ENCODE assay signal across 8 cellular contexts in the genomic region with DNA sequence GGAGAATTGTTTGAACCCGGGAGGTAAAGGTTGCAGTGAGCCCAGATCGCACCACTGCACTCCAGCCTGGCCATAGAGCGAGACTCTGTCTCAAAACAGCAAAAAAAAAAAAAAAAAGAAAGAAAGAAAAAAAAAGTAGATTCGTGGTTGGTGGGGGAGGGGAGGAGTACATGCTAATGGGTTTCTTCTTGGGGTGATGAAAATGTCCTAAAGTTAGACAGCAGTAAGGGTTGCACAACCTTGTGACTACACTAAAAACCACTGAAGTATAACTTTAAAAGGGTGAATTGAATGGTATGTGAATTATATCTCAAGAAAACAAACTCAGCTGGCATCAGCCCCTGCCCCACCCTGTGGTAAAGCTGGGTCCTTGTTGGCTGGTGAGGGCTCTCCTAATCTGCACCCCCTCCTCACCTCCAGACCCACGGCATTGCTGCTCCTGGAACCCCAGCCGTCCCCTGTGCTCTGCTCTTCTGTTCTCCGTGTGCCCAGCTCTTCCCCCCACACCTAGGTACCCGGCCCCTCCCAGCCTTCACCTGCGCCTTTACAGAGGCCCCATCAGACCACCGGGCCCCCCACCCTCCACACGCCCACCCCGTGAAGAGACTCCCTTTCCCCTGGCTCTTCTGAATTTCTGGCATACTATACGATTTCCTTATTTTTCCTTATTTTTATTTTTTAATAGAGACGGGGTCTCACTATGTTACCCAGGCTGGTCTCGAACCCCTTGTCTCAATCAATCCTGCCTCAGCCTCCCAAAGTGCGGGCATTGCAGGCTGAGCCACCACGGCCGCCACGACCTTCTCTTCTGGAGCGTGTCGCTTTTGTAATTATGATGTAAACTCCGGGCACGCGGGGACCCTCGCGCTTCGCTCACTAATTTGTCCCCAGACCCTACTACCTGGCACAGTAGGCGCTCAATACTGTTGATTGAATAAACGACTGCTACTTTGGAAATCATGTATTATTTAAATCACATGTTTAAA. TPM values are rescaled to one million over a fixed set of nuclear protein-coding genes. Genes with fewer than 3 reads are reported as not detected.
A peak's percentile ranks its signal among the peaks of the same experiment; 100 is the strongest.
DNase-seq lines count a peak whose midpoint lies in the region; ATAC-seq and TF ChIP-seq lines count a peak whose summit lies in the region.

No MANE protein-coding gene starts in this region.

- WGBS in heart right ventricle, 2 donors, result 67 to 69% methylated on average over 29 of the region's 29 CpGs
- 84% methylated on average over 29 of the region's 29 CpGs for WGBS in smooth muscle cell (ENCODE audit: low lambda C conversion rate)

- H3K36me3 ChIP-seq in HUES6 (ENCODE audit: control insufficient read depth, insufficient read depth, low read length), result peaks cover 25% of the 10 kb centered on the region
- H3K36me3 ChIP-seq in heart right ventricle, result peaks cover 0 to 26% (median 7%) of the 10 kb centered on the region in 9 donors
- H3K36me3 ChIP-seq in smooth muscle cell (ENCODE audit: low read depth), result no peaks in the 10 kb centered on the region

- ATAC-seq in heart right ventricle (no peak), HG02938 (IDR thresholded peaks at IDR 0.05; ENCODE audit: unreplicated experiment) (no peak), HG02852 (IDR thresholded peaks at IDR 0.05; ENCODE audit: unreplicated experiment) (no peak)

- peaks cover 28% of the 10 kb centered on the region for H4K20me1 ChIP-seq in smooth muscle cell (ENCODE audit: low read depth)

- H3K4me3 ChIP-seq in HUES6 (ENCODE audit: low read depth, low read length) (peak overlapping the region; percentile 95), heart right ventricle (peak overlapping the region; percentile 62 to 96 (median 94)), smooth muscle cell (peak overlapping the region; percentile 93)

- peaks cover 20% of the 10 kb centered on the region for H3K79me2 ChIP-seq in smooth muscle cell (ENCODE audit: low read depth)

- H3K4me1 ChIP-seq in HUES6 (ENCODE audit: control insufficient read depth, insufficient read depth, low read length), result peaks cover 23% of the 10 kb centered on the region
- H3K4me1 ChIP-seq in heart right ventricle, result peaks cover 8 to 32% (median 23%) of the 10 kb centered on the region in 9 donors
- peaks cover 8% of the 10 kb centered on the region for H3K4me1 ChIP-seq in smooth muscle cell (ENCODE audit: low read depth)

- H2AFZ ChIP-seq in smooth muscle cell (ENCODE audit: low read depth), result no peak overlapping the region

- DNase-seq in heart right ventricle, result no peak
- no peak for DNase-seq in smooth muscle cell (lab: John Stamatoyannopoulos, UW; ENCODE audit: unreplicated experiment)
- DNase-seq in NCI-H2029 treated with DMSO at 0.1 percent for 48 hours (lab: John Stamatoyannopoulos, UW), result no peak
- no peak for DNase-seq in stimulated activated CD4-positive, alpha-beta T cell treated with anti-CD3 and anti-CD28 coated beads, Interleukin-15, amount 100 ng/mL, for 24 hours

- H3F3A ChIP-seq in smooth muscle cell (ENCODE audit: low read depth), result peaks cover 4% of the 10 kb centered on the region

- peak overlapping the region; percentile 88 for H3K4me2 ChIP-seq in smooth muscle cell

- H3K27ac ChIP-seq in HUES6 (ENCODE audit: low read depth, low read length) (no peak overlapping the region), VCaP (peak overlapping the region; percentile 94), heart right ventricle (peak overlapping the region in 8 of 10 donors; percentile 88 to 98 (median 94)), smooth muscle cell (ENCODE audit: low read depth) (peak overlapping the region; percentile 96)

- peak overlapping the region; percentile 100 for H3K9ac ChIP-seq in HUES6 (ENCODE audit: low read length)
- H3K9ac ChIP-seq in smooth muscle cell (ENCODE audit: low read depth), result peak overlapping the region; percentile 19

- intact Hi-C loops in heart right ventricle (cut with DNase I), result loop anchor here in 3 of 10 donors (2.0 to 5.0 kb wide), 2 partner anchors 70 to 515 kb away; partner anchors contain the start of gene PPFIA1 (in 2 of the 3)

- H3K9me3 ChIP-seq in HUES6 (ENCODE audit: control insufficient read depth, insufficient read depth, low read depth, low read length), result no peaks in the 10 kb centered on the region; the same call in 1 of the 2 replicates
- H3K9me3 ChIP-seq in heart right ventricle, result no peaks in the 10 kb centered on the region
- H3K9me3 ChIP-seq in smooth muscle cell (replicated peaks; ENCODE audit: low read depth), result no peaks in the 10 kb centered on the region

- TF ChIP-seq CTCF in VCaP (conservative IDR thresholded peaks at IDR 0.05), result no peak
- no peak for TF ChIP-seq CTCF in heart right ventricle (IDR thresholded peaks at IDR 0.05)
- no peak for TF ChIP-seq CTCF in smooth muscle cell (IDR thresholded peaks at IDR 0.05; ENCODE audit: borderline replicate concordance, insufficient read depth, poor library complexity, severe bottlenecking)

- H3K27me3 ChIP-seq in HUES6 (ENCODE audit: control insufficient read depth, insufficient read depth, low read length) (no peaks in the 10 kb centered on the region), heart right ventricle (no peaks in the 10 kb centered on the region), smooth muscle cell (ENCODE audit: low read depth) (no peaks in the 10 kb centered on the region)

RNA-seq across cellular contexts. Expression of gene FADD, which starts 0.9 kb away (rescaled TPM):
- 10 to 100 TPM in 4 of 10 donors, 1 to 10 TPM in 6; 6.7 to 12.7 (median 9.0) TPM for total RNA-seq in heart right ventricle
- polyA plus RNA-seq in heart right ventricle, result 10 to 100 TPM in 1 of 2 donors, 1 to 10 TPM in 1; 4.8 to 16.9 TPM
- total RNA-seq in smooth muscle cell, result 18.6 and 22.2 TPM in 2 replicates
- 38.8 and 41.3 TPM in 2 replicates for polyA plus RNA-seq in smooth muscle cell
